19 cellular contexts compared by ENCODE assay signal in the genomic region with DNA sequence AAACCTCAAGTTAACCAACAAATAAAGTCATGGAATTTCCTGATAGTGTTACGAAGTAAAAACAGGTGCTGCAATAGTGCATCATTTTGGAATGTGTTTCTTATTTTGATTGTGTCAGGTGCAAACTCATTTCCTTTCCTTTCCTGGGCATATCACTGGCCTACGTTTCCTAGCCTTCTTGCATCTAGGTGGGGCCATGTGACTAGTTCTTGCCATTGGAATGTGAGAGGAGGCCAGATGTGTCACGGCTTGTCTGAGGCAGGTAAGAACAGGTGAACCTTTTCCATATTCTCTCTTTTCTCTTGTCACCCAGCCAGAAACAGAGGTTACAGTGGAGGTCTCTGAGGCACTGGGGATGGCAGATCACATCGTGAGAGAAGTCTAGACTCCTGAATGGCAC.
"Had no signal": no experiment of that assay in that cellular context is flagged by ENCODE, and none has a peak within 500 bp of the region (broad histone marks: within the 10 kb centered on the region; RNA-seq: fewer than 3 reads in every experiment).

No MANE protein-coding gene starts in this region.

- H3K4me1 ChIP-seq: gastrocnemius medialis, heart right ventricle, psoas muscle, spleen, testis, tibial nerve, upper lobe of right lung, vagina had no signal

- H3K27ac ChIP-seq: gastrocnemius medialis, heart right ventricle, neutrophil, psoas muscle, spleen, testis, tibial nerve, upper lobe of right lung, vagina had no signal

- DNase-seq: effector memory CD4-positive, alpha-beta T cell; gastrocnemius medialis; heart right ventricle; naive thymus-derived CD4-positive, alpha-beta T cell; nephron progenitor cell; psoas muscle; retina; spleen; stimulated activated CD4-positive, alpha-beta T cell treated with anti-CD3 and anti-CD28 coated beads, Interleukin-15, amount 100 ng/mL, for 24 hours; stimulated activated CD4-positive, alpha-beta T cell treated with anti-CD3 and anti-CD28 coated beads, Interleukin-1b, Interleukin-23, amount 100 ng/mL, for 48 hours; stimulated activated CD4-positive, alpha-beta T cell treated with anti-CD3 and anti-CD28 coated beads, Interleukin-4, amount 100 ng/mL, for 24 hours; stimulated activated naive CD8-positive, alpha-beta T cell treated with anti-CD3 and anti-CD28 coated beads, Interleukin-15, amount 100 ng/mL, for 72 hours; testis; upper lobe of right lung had no signal

- ATAC-seq: gastrocnemius medialis; heart right ventricle; naive thymus-derived CD4-positive, alpha-beta T cell; psoas muscle; sciatic nerve; stimulated activated memory B cell treated with anti-CD40 and anti-IgM and Interleukin-4, amounts not matched to agents 10 μg/mL and 1 μg/mL and 100 μg/mL, for 72 hours; stimulated activated naive CD8-positive, alpha-beta T cell treated with anti-CD3 and anti-CD28 coated beads, Interleukin-15, amount 100 ng/mL, for 72 hours; upper lobe of right lung had no signal

- H3K9me3 ChIP-seq: gastrocnemius medialis, heart right ventricle, neutrophil, psoas muscle, spleen, testis, tibial nerve, upper lobe of right lung, vagina had no signal

- H3K36me3 ChIP-seq: gastrocnemius medialis, heart right ventricle, neutrophil, spleen, tibial nerve, upper lobe of right lung, vagina had no signal

- H3K27me3 ChIP-seq: gastrocnemius medialis, neutrophil, testis, upper lobe of right lung, vagina had no signal

- H3K4me3 ChIP-seq: gastrocnemius medialis, heart right ventricle, psoas muscle, spleen, testis, tibial nerve, upper lobe of right lung, vagina had no signal
